8 cellular contexts compared by ENCODE assay signal in the genomic region with DNA sequence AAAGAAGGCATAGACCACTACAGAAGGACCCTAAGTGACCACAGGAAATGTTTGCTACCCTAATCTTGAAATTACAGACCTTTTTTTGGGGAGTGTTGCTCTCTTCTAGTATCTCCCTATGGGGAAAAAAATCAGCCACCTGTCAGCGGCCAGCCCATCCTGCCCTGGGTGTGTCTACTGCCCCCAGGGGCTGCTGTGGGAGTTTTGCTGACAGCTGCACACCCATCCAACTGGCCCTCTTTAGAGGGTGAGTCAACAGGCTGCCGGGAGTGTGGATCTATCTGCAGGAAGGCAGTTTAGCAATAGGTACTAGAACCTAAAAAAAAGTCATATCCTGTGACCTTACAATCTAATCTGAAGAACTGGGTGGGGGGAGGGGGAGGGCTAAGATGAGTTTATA.
DNase-seq lines count a peak whose midpoint lies in the region; ATAC-seq and TF ChIP-seq lines count a peak whose summit lies in the region.
"Had no signal": no experiment of that assay in that cellular context is flagged by ENCODE, and none has a peak within 500 bp of the region (broad histone marks: within the 10 kb centered on the region; RNA-seq: fewer than 3 reads in every experiment).

No MANE protein-coding gene starts in this region.

- H3K9ac ChIP-seq in Loucy (ENCODE audit: low read depth, low read length, poor library complexity, severe bottlenecking): peak overlapping the region; percentile 51
- no peak overlapping the region for H3K9ac ChIP-seq in iPS-18a (ENCODE audit: low read length)
- H3K9ac ChIP-seq: parathyroid adenoma had no signal

- H3K9me2 ChIP-seq in Loucy (replicated peaks; ENCODE audit: low read depth, low read length): no peaks in the 10 kb centered on the region

- H3K27ac ChIP-seq in WERI-Rb-1: no peak overlapping the region
- H3K27ac ChIP-seq in iPS-18a (ENCODE audit: low read length): no peak overlapping the region
- H3K27ac ChIP-seq: parathyroid adenoma had no signal

- H2AFZ ChIP-seq in Loucy (ENCODE audit: low read length): 0 out of 2 replicates have a peak overlapping the region, but pooled peaks have one; percentile 50

- TF ChIP-seq CTCF in Loucy (conservative IDR thresholded peaks at IDR 0.05; ENCODE audit: low read length): peak; percentile 72
- TF ChIP-seq CTCF in WERI-Rb-1 (IDR thresholded peaks at IDR 0.05; ENCODE audit: low read depth, low read length): peak; percentile 67

- H3K4me2 ChIP-seq in Loucy (ENCODE audit: low read depth, low read length, poor library complexity, severe bottlenecking): peak overlapping the region; percentile 62

- H4K20me1 ChIP-seq in Loucy (ENCODE audit: insufficient read depth, low read length, poor library complexity, severe bottlenecking): no peaks in the 10 kb centered on the region

- no peaks in the 10 kb centered on the region for H3K79me2 ChIP-seq in Loucy (ENCODE audit: insufficient read depth, low read length)
- H3K79me2 ChIP-seq: parathyroid adenoma had no signal

- H3K4me1 ChIP-seq in Loucy (ENCODE audit: insufficient read depth, low read length, poor library complexity, severe bottlenecking): peaks cover 89% of the 10 kb centered on the region
- H3K4me1 ChIP-seq in iPS-18a (ENCODE audit: control insufficient read depth, low read depth, low read length): peaks cover 38% of the 10 kb centered on the region
- H3K4me1 ChIP-seq: parathyroid adenoma had no signal

- DNase-seq in GDM1 (lab: John Stamatoyannopoulos, UW) (peak; percentile 40), WERI-Rb-1 (peak; percentile 72), putamen (ENCODE audit: low spot score) (no peak), KG1 (lab: John Stamatoyannopoulos, UW) (no peak)

- no peaks in the 10 kb centered on the region for H3K27me3 ChIP-seq in Loucy (ENCODE audit: insufficient read depth, low read length, poor library complexity, severe bottlenecking)
- no peaks in the 10 kb centered on the region for H3K27me3 ChIP-seq in WERI-Rb-1 (ENCODE audit: insufficient read depth, low read depth, severe bottlenecking)
- H3K27me3 ChIP-seq in iPS-18a (ENCODE audit: control insufficient read depth, insufficient read depth, low read length): peaks cover 42% of the 10 kb centered on the region

- H3K36me3 ChIP-seq in Loucy (ENCODE audit: insufficient read depth, low read length) (no peaks in the 10 kb centered on the region), WERI-Rb-1 (no peaks in the 10 kb centered on the region), iPS-18a (ENCODE audit: control insufficient read depth, low read depth, low read length) (no peaks in the 10 kb centered on the region)

- H3K9me3 ChIP-seq in Loucy (ENCODE audit: insufficient read depth, low read depth, low read length) (no peaks in the 10 kb centered on the region), WERI-Rb-1 (ENCODE audit: severe bottlenecking) (no peaks in the 10 kb centered on the region), iPS-18a (ENCODE audit: control insufficient read depth, low read depth, low read length) (no peaks in the 10 kb centered on the region)

- no peak for ATAC-seq in GM19328 (IDR thresholded peaks at IDR 0.05; ENCODE audit: unreplicated experiment)

- 0 out of 2 replicates have a peak, but pooled peaks cover 2% of the 10 kb centered on the region for H3F3A ChIP-seq in Loucy (ENCODE audit: low read depth)

- H3K4me3 ChIP-seq in Loucy (ENCODE audit: low read length, poor library complexity, severe bottlenecking) (peak overlapping the region; percentile 50), WERI-Rb-1 (ENCODE audit: low read depth, low read length) (no peak overlapping the region), iPS-18a (ENCODE audit: low read length) (peak overlapping the region; percentile 63)

Comparison
In these comparisons a context has a peak if more than half of its experiments do, and no peak if none do; other contexts are left out.
1. DNase-seq: peak in GDM1 (single experiment) and WERI-Rb-1 (single experiment); none in putamen (single experiment) and KG1 (single experiment).